In genomic region chr13:35256459-35257148, GRCh38 we compare ENCODE assay signal across 20 cellular contexts.
"Had no signal": no experiment of that assay in that cellular context is flagged by ENCODE, and none has a peak within 500 bp of the region (broad histone marks: within the 10 kb centered on the region; RNA-seq: fewer than 3 reads in every experiment).

No MANE protein-coding gene starts in this region.

- H3K27ac Mint-ChIP-seq: effector memory CD8-positive, alpha-beta T cell; immature natural killer cell; nephron; neural progenitor cell had no signal

- H3K27ac ChIP-seq: coronary artery, esophagus squamous epithelium, left lung, neural progenitor cell, psoas muscle, skin epidermis, spleen, stomach, thyroid gland had no signal

- H3K27me3 Mint-ChIP-seq: effector memory CD8-positive, alpha-beta T cell had no signal

- H3K4me1 Mint-ChIP-seq: nephron, neural progenitor cell had no signal

- H3K36me3 Mint-ChIP-seq: immature natural killer cell had no signal

- H3K9me3 Mint-ChIP-seq: nephron, neural progenitor cell had no signal

- H3K36me3 ChIP-seq: left lung, neural progenitor cell, thyroid gland had no signal

- H3K4me3 ChIP-seq: coronary artery, esophagus squamous epithelium, left lung, neural progenitor cell, psoas muscle, skin epidermis, spleen, stomach, thyroid gland had no signal

- H3K9me3 ChIP-seq: psoas muscle, stomach, thyroid gland had no signal

- ATAC-seq: effector memory CD8-positive, alpha-beta T cell; left cardiac atrium; left lung; psoas muscle had no signal

- H3K27me3 ChIP-seq: esophagus squamous epithelium, left lung, neural progenitor cell, spleen, stomach, thyroid gland had no signal

- DNase-seq: dermis blood vessel endothelial cell; effector memory CD8-positive, alpha-beta T cell; erythroblast; esophagus squamous epithelium; foreskin melanocyte; hypothalamus; immature natural killer cell; left cardiac atrium; nucleus accumbens; spleen; stimulated activated naive CD4-positive, alpha-beta T cell treated with Interleukin-2 at 50 U/mL for 16 hours; stomach; thyroid gland; trophoblast cell had no signal

- H3K4me1 ChIP-seq: esophagus squamous epithelium, left lung, neural progenitor cell, psoas muscle, spleen, stomach, thyroid gland had no signal

- H3K4me3 Mint-ChIP-seq: effector memory CD8-positive, alpha-beta T cell; immature natural killer cell; nephron; neural progenitor cell had no signal
